14 cellular contexts compared by ENCODE assay signal in the genomic region with DNA sequence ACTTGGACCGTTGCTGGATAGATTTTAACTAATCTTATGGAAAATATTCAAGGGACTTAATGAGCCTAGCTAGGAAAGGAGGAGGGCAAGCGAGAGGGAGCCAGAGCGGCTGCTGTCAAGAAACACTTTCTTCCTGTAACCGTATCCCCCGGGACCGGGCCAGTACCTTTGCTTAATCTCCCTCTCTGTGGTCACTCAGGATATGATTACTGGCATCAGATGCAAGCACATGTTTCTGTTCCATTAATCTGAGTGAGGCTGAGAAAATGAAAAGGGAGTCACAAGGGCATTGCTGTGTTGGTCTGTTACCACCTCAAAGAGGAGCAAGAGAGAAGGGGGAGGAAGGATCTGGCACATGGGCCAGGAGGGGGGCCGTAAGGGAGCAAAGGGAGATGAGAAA.
DNase-seq lines count a peak whose midpoint lies in the region; TF ChIP-seq lines count a peak whose summit lies in the region.
"Had no signal": no experiment of that assay in that cellular context is flagged by ENCODE, and none has a peak within 500 bp of the region (broad histone marks: within the 10 kb centered on the region; RNA-seq: fewer than 3 reads in every experiment).

No MANE protein-coding gene starts in this region.

- intact Hi-C loops in ascending aorta (cut with DNase I): no loop called here
- intact Hi-C loops in thyroid gland (cut with DNase I): no loop called here

- peaks cover 10% of the 10 kb centered on the region for H3K27me3 Mint-ChIP-seq in glutamatergic neuron (ENCODE audit: unreplicated experiment)

- peaks cover 17% of the 10 kb centered on the region for H3K36me3 Mint-ChIP-seq in glutamatergic neuron (ENCODE audit: unreplicated experiment)

- H3K4me3 ChIP-seq in BLaER1: no peak overlapping the region
- H3K4me3 ChIP-seq in ascending aorta: no peak overlapping the region
- no peak overlapping the region for H3K4me3 ChIP-seq in thyroid gland (replicated peaks in 1 of 3)

- H3K27me3 ChIP-seq in BLaER1: no peaks in the 10 kb centered on the region
- H3K27me3 ChIP-seq in ascending aorta: no peaks in the 10 kb centered on the region
- no peaks in the 10 kb centered on the region for H3K27me3 ChIP-seq in thyroid gland

- peak; percentile 10 for DNase-seq in NCI-H2227 treated with DMSO at 0.1 percent for 48 hours (lab: John Stamatoyannopoulos, UW)
- DNase-seq in NCI-H2227 (lab: John Stamatoyannopoulos, UW; ENCODE audit: unreplicated experiment): no peak
- DNase-seq in NCI-H524 treated with DMSO at 0.1 percent for 48 hours (lab: John Stamatoyannopoulos, UW): peak; percentile 29
- DNase-seq in glutamatergic neuron: peak; percentile 65
- DNase-seq in ascending aorta (ENCODE audit: low spot score in 2 of 2): no peak
- no peak for DNase-seq in thyroid gland
- no peak for DNase-seq in mucosa of gallbladder (ENCODE audit: low spot score)
- DNase-seq: DMS79, GDM1, HCEC 1CT, Karpas-422, NCI-H187 treated with DMSO at 0.1 percent for 48 hours had no signal

- peak overlapping the region; percentile 48 for H3K4me3 Mint-ChIP-seq in glutamatergic neuron (ENCODE audit: unreplicated experiment)

- 80 to 82% methylated on average over 7 of the region's 7 CpGs for WGBS in thyroid gland, 2 donors

- H3K4me2 ChIP-seq in BLaER1: peak overlapping the region; percentile 93

- H3K36me3 ChIP-seq in BLaER1 (no peaks in the 10 kb centered on the region), ascending aorta (no peaks in the 10 kb centered on the region), thyroid gland (no peaks in the 10 kb centered on the region)

- H3K4me1 Mint-ChIP-seq in glutamatergic neuron (ENCODE audit: low read depth, unreplicated experiment): peaks cover 10% of the 10 kb centered on the region

- peaks cover 60% of the 10 kb centered on the region for H3K4me1 ChIP-seq in BLaER1
- H3K4me1 ChIP-seq in ascending aorta: no peaks in the 10 kb centered on the region
- no peaks in the 10 kb centered on the region for H3K4me1 ChIP-seq in thyroid gland

- no peak for TF ChIP-seq CTCF in glutamatergic neuron (IDR thresholded peaks at IDR 0.05; ENCODE audit: partially characterized antibody, unreplicated experiment)
- TF ChIP-seq CTCF in ascending aorta (IDR thresholded peaks at IDR 0.05): no peak
- no peak for TF ChIP-seq CTCF in thyroid gland (IDR thresholded peaks at IDR 0.05)

- H3K27ac ChIP-seq in BLaER1: peak overlapping the region; percentile 40
- H3K27ac ChIP-seq in ascending aorta: no peak overlapping the region
- no peak overlapping the region for H3K27ac ChIP-seq in thyroid gland
- H3K27ac ChIP-seq: 22Rv1 had no signal

- H3K27ac Mint-ChIP-seq in glutamatergic neuron (ENCODE audit: unreplicated experiment): peak overlapping the region; percentile 65

- H3K9ac ChIP-seq in BLaER1: no peak overlapping the region

- no peaks in the 10 kb centered on the region for H4K20me1 ChIP-seq in BLaER1

- H3K9me3 Mint-ChIP-seq in glutamatergic neuron (ENCODE audit: unreplicated experiment): peaks cover 13% of the 10 kb centered on the region

- no peak for TF ChIP-seq POLR2A in thyroid gland (IDR thresholded peaks at IDR 0.05)

- H3K9me3 ChIP-seq in BLaER1 (peaks cover 11% of the 10 kb centered on the region; the same call in 1 of the 2 replicates), ascending aorta (no peaks in the 10 kb centered on the region), thyroid gland (no peaks in the 10 kb centered on the region)

Comparison
In these comparisons a context has a peak if more than half of its experiments do, and no peak if none do; other contexts are left out.
1. DNase-seq: peak in NCI-H2227 treated with DMSO at 0.1 percent for 48 hours (single experiment), NCI-H524 treated with DMSO at 0.1 percent for 48 hours (single experiment) and glutamatergic neuron (single experiment); none in NCI-H2227 (single experiment), ascending aorta (0 of 2), thyroid gland (0 of 2) and mucosa of gallbladder (single experiment).